In the genomic region with DNA sequence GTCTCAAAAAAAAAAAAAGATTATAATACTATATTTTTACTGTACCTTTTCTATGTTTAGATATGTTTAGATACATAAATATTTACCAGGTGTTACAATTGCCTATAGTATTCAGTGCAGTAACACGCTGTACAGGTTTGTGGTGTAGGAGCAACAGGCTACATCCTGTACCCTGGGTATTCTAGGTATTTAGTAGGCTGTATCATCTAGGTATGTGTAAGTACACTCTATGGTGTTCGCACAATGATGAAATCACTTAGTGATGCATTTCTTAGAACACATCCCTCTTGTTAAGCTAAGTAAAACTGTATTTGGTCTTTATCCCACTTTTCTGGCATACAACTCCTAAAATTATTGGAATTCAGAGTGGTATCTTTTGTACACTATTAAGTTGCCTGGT, we compare ENCODE assay signal across 18 cellular contexts.
DNase-seq lines count a peak whose midpoint lies in the region; ATAC-seq, FAIRE-seq and TF ChIP-seq lines count a peak whose summit lies in the region.
"Had no signal": no experiment of that assay in that cellular context is flagged by ENCODE, and none has a peak within 500 bp of the region (broad histone marks: within the 10 kb centered on the region; RNA-seq: fewer than 3 reads in every experiment).

No MANE protein-coding gene starts in this region.

- H3K4me1 ChIP-seq in small intestine (ENCODE audit: control insufficient read depth in 2 of 2, insufficient read depth in 1 of 2, low read depth in 1 of 2, low read length in 1 of 2), result no peaks in the 10 kb centered on the region

- peak overlapping the region; percentile 25 for H3K4me3 Mint-ChIP-seq in activated naive CD8-positive, alpha-beta T cell treated with anti-CD3 and anti-CD28 coated beads, Interleukin-2, amount 10 ng/mL, durations not matched to agents 7 days and 5 days
- no peak overlapping the region for H3K4me3 Mint-ChIP-seq in activated naive CD8-positive, alpha-beta T cell treated with anti-CD3 and anti-CD28 coated beads, Interleukin-2, amount 50 U/mL, for 24 hours
- H3K4me3 Mint-ChIP-seq in activated CD8-positive, alpha-beta T cell treated with anti-CD3 and anti-CD28 coated beads for 36 hours, result no peak overlapping the region
- H3K4me3 Mint-ChIP-seq: B cell; CD8-positive, alpha-beta T cell; GM23338; H9 had no signal

- no peak overlapping the region for H3K4me3 ChIP-seq in epithelial cell of esophagus (ENCODE audit: low read length)
- no peak overlapping the region for H3K4me3 ChIP-seq in small intestine (ENCODE audit: low read depth in 1 of 2, low read length in 2 of 2)
- H3K4me3 ChIP-seq: GM12878, GM23338 had no signal

- no peak for TF ChIP-seq CTCF in activated CD8-positive, alpha-beta T cell treated with anti-CD3 and anti-CD28 coated beads for 36 hours (IDR thresholded peaks at IDR 0.05)
- TF ChIP-seq CTCF in epithelial cell of esophagus (IDR thresholded peaks at IDR 0.05; ENCODE audit: insufficient read depth, low read depth, low read length, missing control alignments), result no peak

- FAIRE-seq in small intestine (lab: Jason Lieb, UNC), result no peak
- FAIRE-seq: GM12878, GM19239 had no signal

- H3K36me3 ChIP-seq in small intestine (ENCODE audit: control insufficient read depth in 2 of 2, insufficient read depth in 2 of 2, low read length in 2 of 2), result no peaks in the 10 kb centered on the region

- H3K4me1 Mint-ChIP-seq in activated naive CD8-positive, alpha-beta T cell treated with anti-CD3 and anti-CD28 coated beads, Interleukin-2, amount 10 ng/mL, durations not matched to agents 7 days and 5 days, result peaks cover 23% of the 10 kb centered on the region
- peaks cover 18% of the 10 kb centered on the region for H3K4me1 Mint-ChIP-seq in activated naive CD8-positive, alpha-beta T cell treated with anti-CD3 and anti-CD28 coated beads, Interleukin-2, amount 50 U/mL, for 24 hours
- H3K4me1 Mint-ChIP-seq in activated CD8-positive, alpha-beta T cell treated with anti-CD3 and anti-CD28 coated beads for 36 hours (ENCODE audit: low read depth), result peaks cover 10% of the 10 kb centered on the region

- no peak overlapping the region for H3K27ac ChIP-seq in small intestine (ENCODE audit: low read depth in 1 of 2, low read length in 1 of 2)
- H3K27ac ChIP-seq: BLaER1 treated with 17β-estradiol and CSF1 and Interleukin-3, amounts not matched to agents 10 nM and 100 nM had no signal

- POLR2A ChIA-PET in activated naive CD8-positive, alpha-beta T cell treated with anti-CD3 and anti-CD28 coated beads, Interleukin-2, amount 10 ng/mL, durations not matched to agents 7 days and 5 days (lab: Charles Lee), result interaction anchor here (0.7 to 1.4 kb wide), 2 partner anchors 19 to 21 kb away, joined by 4 to 9 read pairs; no protein-coding TSS in a partner anchor
- POLR2A ChIA-PET in activated CD8-positive, alpha-beta T cell treated with anti-CD3 and anti-CD28 coated beads for 36 hours (lab: Charles Lee), result interaction anchor here (1.3 kb wide), 1 partner anchor 13 kb away, joined by 3 read pairs; no protein-coding TSS in a partner anchor

- H3K27me3 Mint-ChIP-seq in activated naive CD8-positive, alpha-beta T cell treated with anti-CD3 and anti-CD28 coated beads, Interleukin-2, amount 10 ng/mL, durations not matched to agents 7 days and 5 days, result no peaks in the 10 kb centered on the region
- no peaks in the 10 kb centered on the region for H3K27me3 Mint-ChIP-seq in activated naive CD8-positive, alpha-beta T cell treated with anti-CD3 and anti-CD28 coated beads, Interleukin-2, amount 50 U/mL, for 24 hours
- H3K27me3 Mint-ChIP-seq in activated CD8-positive, alpha-beta T cell treated with anti-CD3 and anti-CD28 coated beads for 36 hours, result peaks cover 3% of the 10 kb centered on the region
- H3K27me3 Mint-ChIP-seq: B cell had no signal

- ATAC-seq in activated naive CD8-positive, alpha-beta T cell treated with anti-CD3 and anti-CD28 coated beads, Interleukin-2, amount 10 ng/mL, durations not matched to agents 7 days and 5 days (ENCODE audit: low read depth), result peak; percentile 78
- ATAC-seq in activated naive CD8-positive, alpha-beta T cell treated with anti-CD3 and anti-CD28 coated beads, Interleukin-2, amount 50 U/mL, for 24 hours, result no peak
- peak; percentile 20 for ATAC-seq in activated CD8-positive, alpha-beta T cell treated with anti-CD3 and anti-CD28 coated beads for 36 hours
- ATAC-seq in HG03095 (IDR thresholded peaks at IDR 0.05; ENCODE audit: unreplicated experiment), result no peak
- ATAC-seq: CD8-positive, alpha-beta T cell; GM12878; GM23338 had no signal

- H3K27ac Mint-ChIP-seq in activated naive CD8-positive, alpha-beta T cell treated with anti-CD3 and anti-CD28 coated beads, Interleukin-2, amount 10 ng/mL, durations not matched to agents 7 days and 5 days, result peak overlapping the region; percentile 70
- H3K27ac Mint-ChIP-seq in activated naive CD8-positive, alpha-beta T cell treated with anti-CD3 and anti-CD28 coated beads, Interleukin-2, amount 50 U/mL, for 24 hours, result no peak overlapping the region
- no peak overlapping the region for H3K27ac Mint-ChIP-seq in activated CD8-positive, alpha-beta T cell treated with anti-CD3 and anti-CD28 coated beads for 36 hours
- H3K27ac Mint-ChIP-seq: B cell; CD8-positive, alpha-beta T cell; GM23338; H9 had no signal

- 92 to 95% (median 93%) methylated on average over 2 of the region's 2 CpGs for whole genome bisulfite sequencing in small intestine, 3 donors

- CTCF ChIA-PET in activated CD8-positive, alpha-beta T cell treated with anti-CD3 and anti-CD28 coated beads for 36 hours (lab: Charles Lee), result no interaction called here

- no peak for DNase-seq in activated naive CD8-positive, alpha-beta T cell treated with anti-CD3 and anti-CD28 coated beads, Interleukin-2, amount 10 ng/mL, durations not matched to agents 7 days and 5 days
- DNase-seq in activated naive CD8-positive, alpha-beta T cell treated with anti-CD3 and anti-CD28 coated beads, Interleukin-2, amount 50 U/mL, for 24 hours, result no peak
- DNase-seq in activated CD8-positive, alpha-beta T cell treated with anti-CD3 and anti-CD28 coated beads for 36 hours, result no peak
- DNase-seq in epithelial cell of esophagus (ENCODE audit: low read depth) (peak; percentile 69), small intestine (peak; percentile 54), GOT3 (lab: John Stamatoyannopoulos, UW) (no peak), activated gamma-delta T cell (lab: John Stamatoyannopoulos, UW) (no peak)
- DNase-seq: 8988T; Calu3; CD8-positive, alpha-beta T cell; DMS79 treated with DMSO at 0.1 percent for 48 hours; H9 had no signal

- H3K27me3 ChIP-seq in small intestine (ENCODE audit: control insufficient read depth in 2 of 2, insufficient read depth in 2 of 2, low read length in 2 of 2), result no peaks in the 10 kb centered on the region
- H3K27me3 ChIP-seq: BLaER1 treated with 17β-estradiol and CSF1 and Interleukin-3, amounts not matched to agents 10 nM and 100 nM had no signal

- H3K9me3 Mint-ChIP-seq in activated naive CD8-positive, alpha-beta T cell treated with anti-CD3 and anti-CD28 coated beads, Interleukin-2, amount 10 ng/mL, durations not matched to agents 7 days and 5 days, result no peaks in the 10 kb centered on the region
- H3K9me3 Mint-ChIP-seq in activated naive CD8-positive, alpha-beta T cell treated with anti-CD3 and anti-CD28 coated beads, Interleukin-2, amount 50 U/mL, for 24 hours, result no peaks in the 10 kb centered on the region
- peaks cover 3% of the 10 kb centered on the region for H3K9me3 Mint-ChIP-seq in activated CD8-positive, alpha-beta T cell treated with anti-CD3 and anti-CD28 coated beads for 36 hours
- H3K9me3 Mint-ChIP-seq: CD8-positive, alpha-beta T cell; GM23338 had no signal

- intact Hi-C loops in activated CD8-positive, alpha-beta T cell treated with anti-CD3 and anti-CD28 coated beads for 36 hours (cut with micrococcal nuclease), result no loop called here

- no peaks in the 10 kb centered on the region for H3K9me3 ChIP-seq in small intestine (ENCODE audit: control insufficient read depth, low read depth)

- no peaks in the 10 kb centered on the region for H3K36me3 Mint-ChIP-seq in activated naive CD8-positive, alpha-beta T cell treated with anti-CD3 and anti-CD28 coated beads, Interleukin-2, amount 10 ng/mL, durations not matched to agents 7 days and 5 days
- H3K36me3 Mint-ChIP-seq in activated naive CD8-positive, alpha-beta T cell treated with anti-CD3 and anti-CD28 coated beads, Interleukin-2, amount 50 U/mL, for 24 hours (ENCODE audit: low read depth), result no peaks in the 10 kb centered on the region
- no peaks in the 10 kb centered on the region for H3K36me3 Mint-ChIP-seq in activated CD8-positive, alpha-beta T cell treated with anti-CD3 and anti-CD28 coated beads for 36 hours (ENCODE audit: low read depth)
- H3K36me3 Mint-ChIP-seq: CD8-positive, alpha-beta T cell had no signal

Comparison
In these comparisons a context has a peak if more than half of its experiments do, and no peak if none do; other contexts are left out.
1. ATAC-seq: peak in activated naive CD8-positive, alpha-beta T cell treated with anti-CD3 and anti-CD28 coated beads, Interleukin-2, amount 10 ng/mL, durations not matched to agents 7 days and 5 days (single experiment) and activated CD8-positive, alpha-beta T cell treated with anti-CD3 and anti-CD28 coated beads for 36 hours (single experiment); none in activated naive CD8-positive, alpha-beta T cell treated with anti-CD3 and anti-CD28 coated beads, Interleukin-2, amount 50 U/mL, for 24 hours (single experiment) and HG03095 (single experiment).
2. DNase-seq: peak in epithelial cell of esophagus (single experiment) and small intestine (single experiment); none in activated naive CD8-positive, alpha-beta T cell treated with anti-CD3 and anti-CD28 coated beads, Interleukin-2, amount 10 ng/mL, durations not matched to agents 7 days and 5 days (single experiment), activated naive CD8-positive, alpha-beta T cell treated with anti-CD3 and anti-CD28 coated beads, Interleukin-2, amount 50 U/mL, for 24 hours (single experiment), activated CD8-positive, alpha-beta T cell treated with anti-CD3 and anti-CD28 coated beads for 36 hours (single experiment), GOT3 (single experiment) and activated gamma-delta T cell (single experiment).